ENCODE assay signal across 1 cellular context in genomic region chr4:47071863-47072441, GRCh38.
TF ChIP-seq lines count a peak whose summit lies in the region.

No MANE protein-coding gene starts in this region.

TF ChIP-seq in IMR-90, 13 proteins besides CTCF, POLR2A, EP300 and RAD21 (continued from another document):
- no peak for TF ChIP-seq ELK1 (IDR thresholded peaks at IDR 0.05; ENCODE audit: borderline replicate concordance, low read depth, low read length)
- no peak for TF ChIP-seq RCOR1 (IDR thresholded peaks at IDR 0.05; ENCODE audit: insufficient replicate concordance, low read length)
